ENCODE assay signal across 1 cellular context in genomic region chr5:149942199-149942598, GRCh38.
TF ChIP-seq lines count a peak whose summit lies in the region.

No MANE protein-coding gene starts in this region.

TF ChIP-seq in HepG2, 621 proteins besides CTCF, POLR2A, EP300 and RAD21:
- no peak for TF ChIP-seq ZNF343 (CRISPR knock-in tag; IDR thresholded peaks at IDR 0.05)
- no peak for TF ChIP-seq RXRB (CRISPR knock-in tag; IDR thresholded peaks at IDR 0.05; ENCODE audit: borderline replicate concordance)
- no peak for TF ChIP-seq ZNF687 (CRISPR knock-in tag; IDR thresholded peaks at IDR 0.05)
- no peak for TF ChIP-seq U2AF2 (IDR thresholded peaks at IDR 0.05; ENCODE audit: low read depth, low read length)
- TF ChIP-seq KAT7 (CRISPR knock-in tag; IDR thresholded peaks at IDR 0.05; ENCODE audit: borderline replicate concordance): no peak
- no peak for TF ChIP-seq ZNF282 (IDR thresholded peaks at IDR 0.05; ENCODE audit: partially characterized antibody)
- no peak for TF ChIP-seq ZNF720 (CRISPR knock-in tag; IDR thresholded peaks at IDR 0.05)
- no peak for TF ChIP-seq MYPOP (CRISPR knock-in tag; IDR thresholded peaks at IDR 0.05)
- TF ChIP-seq FOXK2 (IDR thresholded peaks at IDR 0.05): no peak
- TF ChIP-seq FOSL1 (CRISPR knock-in tag; IDR thresholded peaks at IDR 0.05; ENCODE audit: borderline replicate concordance): no peak
- TF ChIP-seq ZNF280D (CRISPR knock-in tag; IDR thresholded peaks at IDR 0.05): no peak
- no peak for TF ChIP-seq ZNF124 (CRISPR knock-in tag; IDR thresholded peaks at IDR 0.05)
- TF ChIP-seq PRDM4 (CRISPR knock-in tag; IDR thresholded peaks at IDR 0.05; ENCODE audit: borderline replicate concordance): no peak
- no peak for TF ChIP-seq RFXAP (CRISPR knock-in tag; IDR thresholded peaks at IDR 0.05; ENCODE audit: borderline replicate concordance)
- TF ChIP-seq KDM6A (CRISPR knock-in tag; IDR thresholded peaks at IDR 0.05; ENCODE audit: low read depth): no peak
- no peak for TF ChIP-seq CHCHD3 (CRISPR knock-in tag; IDR thresholded peaks at IDR 0.05)
- no peak for TF ChIP-seq ATRX (CRISPR knock-in tag; IDR thresholded peaks at IDR 0.05; ENCODE audit: borderline replicate concordance)
- TF ChIP-seq PAX8 (CRISPR knock-in tag; IDR thresholded peaks at IDR 0.05; ENCODE audit: borderline replicate concordance): no peak
- TF ChIP-seq ZNF652 (CRISPR knock-in tag; IDR thresholded peaks at IDR 0.05; ENCODE audit: borderline replicate concordance, low read depth): no peak
- no peak for TF ChIP-seq ZNF513 (CRISPR knock-in tag; conservative IDR thresholded peaks at IDR 0.05)
